8 cellular contexts compared by ENCODE assay signal in genomic region chr1:2230781-2231666, GRCh38. TPM values are rescaled to one million over a fixed set of nuclear protein-coding genes. Genes with fewer than 3 reads are reported as not detected.
A peak's percentile ranks its signal among the peaks of the same experiment; 100 is the strongest.
DNase-seq lines count a peak whose midpoint lies in the region; ATAC-seq and TF ChIP-seq lines count a peak whose summit lies in the region.

No MANE protein-coding gene starts in this region.

- CTCF ChIA-PET in activated CD8-positive, alpha-beta memory T cell treated with anti-CD3 and anti-CD28 coated beads, Interleukin-2, amount 10 ng/mL, durations not matched to agents 7 days and 5 days (lab: Charles Lee) = interaction anchor here (1.4 to 4.0 kb wide), 4 partner anchors 25 to 151 kb away, joined by 6 to 17 read pairs (median 9); partner anchors contain the start of gene FAAP20

- peaks cover 3% of the 10 kb centered on the region for H3K27me3 Mint-ChIP-seq in activated CD8-positive, alpha-beta memory T cell treated with anti-CD3 and anti-CD28 coated beads, Interleukin-2, amount 10 ng/mL, durations not matched to agents 7 days and 5 days
- H3K27me3 Mint-ChIP-seq in nephron progenitor cell (ENCODE audit: low read depth, poor library complexity) = peaks cover 3% of the 10 kb centered on the region

- no peak for TF ChIP-seq CTCF in nephron progenitor cell (IDR thresholded peaks at IDR 0.05)

- DNase-seq in HuH-7.5 (ENCODE audit: low spot score) = peak; percentile 51
- DNase-seq in activated CD8-positive, alpha-beta memory T cell treated with anti-CD3 and anti-CD28 coated beads, Interleukin-2, amount 10 ng/mL, durations not matched to agents 7 days and 5 days = peak; percentile 83
- DNase-seq in erythroblast (lab: John Stamatoyannopoulos, UW) = peak; percentile 47 to 51
- DNase-seq in nephron progenitor cell = no peak
- no peak for DNase-seq in cerebellum (ENCODE audit: low spot score)
- DNase-seq in T1000 (lab: John Stamatoyannopoulos, UW) = no peak

- H3K36me3 Mint-ChIP-seq in activated CD8-positive, alpha-beta memory T cell treated with anti-CD3 and anti-CD28 coated beads, Interleukin-2, amount 10 ng/mL, durations not matched to agents 7 days and 5 days = peaks cover 13% of the 10 kb centered on the region
- no peaks in the 10 kb centered on the region for H3K36me3 Mint-ChIP-seq in nephron progenitor cell (ENCODE audit: low read depth)

- peak overlapping the region; percentile 90 for H3K4me3 Mint-ChIP-seq in activated CD8-positive, alpha-beta memory T cell treated with anti-CD3 and anti-CD28 coated beads, Interleukin-2, amount 10 ng/mL, durations not matched to agents 7 days and 5 days
- H3K4me3 Mint-ChIP-seq in nephron progenitor cell = peak overlapping the region; percentile 96

- no peaks in the 10 kb centered on the region for H3K9me3 Mint-ChIP-seq in activated CD8-positive, alpha-beta memory T cell treated with anti-CD3 and anti-CD28 coated beads, Interleukin-2, amount 10 ng/mL, durations not matched to agents 7 days and 5 days (ENCODE audit: low read depth)
- H3K9me3 Mint-ChIP-seq in nephron progenitor cell = no peaks in the 10 kb centered on the region

- peaks cover 52% of the 10 kb centered on the region for H3K4me1 Mint-ChIP-seq in activated CD8-positive, alpha-beta memory T cell treated with anti-CD3 and anti-CD28 coated beads, Interleukin-2, amount 10 ng/mL, durations not matched to agents 7 days and 5 days
- H3K4me1 Mint-ChIP-seq in nephron progenitor cell = peaks cover 63% of the 10 kb centered on the region

- no peak for ATAC-seq in activated CD8-positive, alpha-beta memory T cell treated with anti-CD3 and anti-CD28 coated beads, Interleukin-2, amount 10 ng/mL, durations not matched to agents 7 days and 5 days
- no peak for ATAC-seq in GM19324 (IDR thresholded peaks at IDR 0.05; ENCODE audit: low FRiP score, unreplicated experiment)
- no peak for ATAC-seq in GM21619 (IDR thresholded peaks at IDR 0.05; ENCODE audit: unreplicated experiment)

- no peak for TF ChIP-seq POLR2A in erythroblast (IDR thresholded peaks at IDR 0.05; ENCODE audit: low read length)

- H3K27ac Mint-ChIP-seq in activated CD8-positive, alpha-beta memory T cell treated with anti-CD3 and anti-CD28 coated beads, Interleukin-2, amount 10 ng/mL, durations not matched to agents 7 days and 5 days = peak overlapping the region; percentile 89
- H3K27ac Mint-ChIP-seq in nephron progenitor cell = peak overlapping the region; percentile 99

RNA-seq across cellular contexts. Expression of gene SKI, which starts 2.9 kb away (rescaled TPM):
- total RNA-seq in activated CD8-positive, alpha-beta memory T cell treated with anti-CD3 and anti-CD28 coated beads, Interleukin-2, amount 10 ng/mL, durations not matched to agents 7 days and 5 days = 10 to 100 TPM; 35.0 to 42.9 TPM
- 23.4 TPM for total RNA-seq in cerebellum

RNA-seq across cellular contexts. Expression of gene FAAP20, which starts 36.5 kb away (rescaled TPM):
- total RNA-seq in activated CD8-positive, alpha-beta memory T cell treated with anti-CD3 and anti-CD28 coated beads, Interleukin-2, amount 10 ng/mL, durations not matched to agents 7 days and 5 days = 10 to 100 TPM; 52.5 to 55.7 TPM
- 14.0 TPM for total RNA-seq in cerebellum

Comparison
In these comparisons a context has a peak if more than half of its experiments do, and no peak if none do; other contexts are left out.
1. DNase-seq: peak in HuH-7.5 (single experiment), activated CD8-positive, alpha-beta memory T cell treated with anti-CD3 and anti-CD28 coated beads, Interleukin-2, amount 10 ng/mL, durations not matched to agents 7 days and 5 days (single experiment) and erythroblast (2 of 2); none in nephron progenitor cell (single experiment), cerebellum (single experiment) and T1000 (single experiment).